8 cellular contexts compared by ENCODE assay signal in the genomic region with DNA sequence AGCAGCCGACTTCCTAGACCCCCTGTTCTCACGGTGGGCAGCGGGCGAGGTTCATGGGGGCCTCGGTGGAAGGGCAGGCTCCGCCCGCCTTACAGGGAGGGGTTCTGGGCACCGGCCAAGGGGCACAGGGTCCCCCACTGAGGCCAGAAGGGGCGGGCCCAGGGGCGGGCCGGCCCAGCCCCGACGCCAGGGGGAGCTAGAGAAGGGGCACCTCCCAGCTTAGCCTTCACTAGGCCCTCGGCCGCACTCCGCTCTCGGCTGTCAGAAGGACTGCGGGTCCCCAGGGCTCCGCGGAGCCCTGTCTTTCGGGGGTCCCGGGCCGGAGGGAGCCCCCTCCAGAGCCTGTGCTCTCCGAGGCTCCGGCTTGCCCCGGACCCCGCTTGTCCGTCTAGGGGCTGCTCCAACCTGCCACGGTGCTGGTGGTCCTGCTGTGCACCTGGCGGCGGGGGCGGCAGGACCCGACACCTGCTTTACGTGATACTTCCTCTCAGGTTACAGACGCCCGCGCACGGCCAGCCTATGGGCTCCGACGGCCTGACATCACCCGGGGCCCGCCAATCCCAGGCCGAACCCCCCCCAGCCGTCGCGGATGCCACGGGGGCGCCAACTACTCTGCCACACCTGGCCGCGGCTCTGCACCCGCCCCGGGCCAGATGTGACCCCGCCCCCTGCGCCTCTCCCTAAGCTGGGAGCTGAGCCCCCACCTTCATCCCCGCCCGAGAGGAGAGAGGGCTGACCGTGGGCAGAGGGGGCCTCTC. TPM values are rescaled to one million over a fixed set of nuclear protein-coding genes. Genes with fewer than 3 reads are reported as not detected.
"Had no signal": no experiment of that assay in that cellular context is flagged by ENCODE, and none has a peak within 500 bp of the region (broad histone marks: within the 10 kb centered on the region; RNA-seq: fewer than 3 reads in every experiment).

No MANE protein-coding gene starts in this region.

RNA-seq across cellular contexts. Expression of gene RNU1-3, which starts 33.6 kb away (rescaled TPM):
- total RNA-seq: myocyte, osteoblast had no signal
- polyA plus RNA-seq: esophagus, fibroblast of lung, heart right ventricle, mammary epithelial cell, neural cell, spleen had no signal

RNA-seq across cellular contexts. Expression of gene RNU1-4, which starts 40.0 kb away (rescaled TPM):
- total RNA-seq: myocyte, osteoblast had no signal
- polyA plus RNA-seq: esophagus, fibroblast of lung, heart right ventricle, mammary epithelial cell, neural cell, spleen had no signal
